In the genomic region with DNA sequence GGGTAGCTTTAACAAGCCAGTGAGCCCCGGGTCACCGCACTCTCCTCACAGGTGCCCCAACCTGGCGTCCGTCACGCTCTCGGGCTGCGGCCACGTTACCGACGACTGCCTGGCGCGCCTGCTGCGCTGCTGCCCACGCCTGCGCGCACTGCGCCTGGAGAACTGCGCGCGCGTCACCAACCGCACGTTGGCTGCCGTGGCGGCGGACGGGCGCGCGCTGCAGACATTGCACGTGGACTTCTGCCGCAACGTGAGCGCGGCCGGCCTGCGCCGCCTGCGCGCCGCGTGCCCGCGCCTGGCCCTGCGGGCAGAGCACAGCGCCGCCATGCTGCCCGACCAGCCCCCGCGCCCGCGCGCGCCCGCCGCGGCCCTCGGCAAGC, we compare ENCODE assay signal across 1 cellular context.
TF ChIP-seq lines count a peak whose summit lies in the region.

No MANE protein-coding gene starts in this region.

TF ChIP-seq in HepG2, 621 proteins besides CTCF, POLR2A, EP300 and RAD21 (continued from another document and continues in another):
- TF ChIP-seq, protein P1, sequence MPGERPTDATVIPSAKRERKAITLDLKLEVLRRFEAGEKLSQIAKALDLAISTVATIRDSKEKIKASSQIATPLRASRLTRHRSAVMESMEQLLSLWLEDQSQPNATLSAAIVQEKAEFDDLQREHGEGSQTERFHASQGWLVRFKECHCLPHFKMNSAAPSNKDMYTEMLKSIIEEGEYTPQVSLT (CRISPR knock-in tag; IDR thresholded peaks at IDR 0.05; ENCODE audit: borderline replicate concordance, low read depth) = no peak
- TF ChIP-seq SMAD3 (CRISPR knock-in tag; IDR thresholded peaks at IDR 0.05) (no peak), ZNF160 (CRISPR knock-in tag; IDR thresholded peaks at IDR 0.05) (peak; percentile 58; the same call in 1 of the 2 replicates), SIN3A (IDR thresholded peaks at IDR 0.05; ENCODE audit: borderline replicate concordance, low read depth, low read length) (peak; percentile 68; the same call in 1 of the 2 replicates), MZF1 (CRISPR knock-in tag; IDR thresholded peaks at IDR 0.05; ENCODE audit: borderline replicate concordance) (no peak), THYN1 (CRISPR knock-in tag; IDR thresholded peaks at IDR 0.05; ENCODE audit: borderline replicate concordance, low read depth) (no peak), KLF16 (CRISPR knock-in tag; IDR thresholded peaks at IDR 0.05) (no peak), ZNF878 (CRISPR knock-in tag; IDR thresholded peaks at IDR 0.05) (no peak), POLR2AphosphoS5 (IDR thresholded peaks at IDR 0.05; ENCODE audit: low read depth, low read length) (peak; percentile 85), RBM22 (optimal IDR thresholded peaks at IDR 0.05; ENCODE audit: low read length) (no peak), DMAP1 (CRISPR knock-in tag; IDR thresholded peaks at IDR 0.05) (peak; percentile 86), GPN1 (CRISPR knock-in tag; IDR thresholded peaks at IDR 0.05; ENCODE audit: borderline replicate concordance) (peak; percentile 38; the same call in 1 of the 2 replicates), PLRG1 (conservative IDR thresholded peaks at IDR 0.05) (no peak), RNF2 (conservative IDR thresholded peaks at IDR 0.05; ENCODE audit: low read depth) (peak; percentile 56), ZNF431 (CRISPR knock-in tag; IDR thresholded peaks at IDR 0.05; ENCODE audit: borderline replicate concordance, low read depth) (peak; percentile 78; the same call in 1 of the 2 replicates), FOXM1 (CRISPR knock-in tag; IDR thresholded peaks at IDR 0.05) (peak; percentile 71; the same call in 1 of the 2 replicates), ZFP90 (CRISPR knock-in tag; IDR thresholded peaks at IDR 0.05; ENCODE audit: borderline replicate concordance) (peak; percentile 89; the same call in 1 of the 2 replicates), ZFY (CRISPR knock-in tag; IDR thresholded peaks at IDR 0.05) (peak; percentile 82), ZNF782 (CRISPR knock-in tag; IDR thresholded peaks at IDR 0.05; ENCODE audit: borderline replicate concordance) (peak; percentile 70; the same call in 1 of the 2 replicates), GATAD1 (CRISPR knock-in tag; IDR thresholded peaks at IDR 0.05) (peak; percentile 69), TAF1 (CRISPR knock-in tag; IDR thresholded peaks at IDR 0.05) (peak; percentile 85), HNRNPLL (IDR thresholded peaks at IDR 0.05; ENCODE audit: low read depth, low read length, poor library complexity, severe bottlenecking) (peak; percentile 93), ZNF775 (CRISPR knock-in tag; IDR thresholded peaks at IDR 0.05; ENCODE audit: borderline replicate concordance) (no peak), ZNF567 (CRISPR knock-in tag; IDR thresholded peaks at IDR 0.05; ENCODE audit: borderline replicate concordance) (no peak), MXI1 (IDR thresholded peaks at IDR 0.05; ENCODE audit: borderline replicate concordance, low read depth, low read length) (peak; percentile 90; the same call in 2 of the 3 replicates), HIVEP1 (CRISPR knock-in tag; IDR thresholded peaks at IDR 0.05) (no peak), ZNF343 (CRISPR knock-in tag; IDR thresholded peaks at IDR 0.05) (0 out of 2 replicates have a peak, but pooled peaks have one; percentile 80), ERF (CRISPR knock-in tag; IDR thresholded peaks at IDR 0.05) (peak; percentile 29), ZNF724P (CRISPR knock-in tag; IDR thresholded peaks at IDR 0.05; ENCODE audit: borderline replicate concordance) (0 out of 2 replicates have a peak, but pooled peaks have one; percentile 21), IKZF1 (IDR thresholded peaks at IDR 0.05) (no peak), MAFF (IDR thresholded peaks at IDR 0.05; ENCODE audit: low read depth, low read length) (no peak), IRF2 (CRISPR knock-in tag; IDR thresholded peaks at IDR 0.05) (no peak; the same call in 1 of the 2 replicates), STAG1 (CRISPR knock-in tag; IDR thresholded peaks at IDR 0.05) (0 out of 2 replicates have a peak, but pooled peaks have one; percentile 3), ARID2 (CRISPR knock-in tag; IDR thresholded peaks at IDR 0.05; ENCODE audit: borderline replicate concordance) (no peak), ATF7-NPFF (CRISPR knock-in tag; IDR thresholded peaks at IDR 0.05; ENCODE audit: low read depth) (peak; percentile 86; the same call in 1 of the 2 replicates), ZNF331 (CRISPR knock-in tag; IDR thresholded peaks at IDR 0.05) (peak; percentile 76; the same call in 1 of the 2 replicates), MYC (CRISPR knock-in tag; IDR thresholded peaks at IDR 0.05; ENCODE audit: borderline replicate concordance) (peak; percentile 96), PHF21A (CRISPR knock-in tag; IDR thresholded peaks at IDR 0.05) (peak; percentile 54; the same call in 1 of the 2 replicates), CREB1 (IDR thresholded peaks at IDR 0.05) (peak; percentile 78; the same call in 1 of the 2 replicates), CREB1 (CRISPR knock-in tag; IDR thresholded peaks at IDR 0.05) (no peak), SETDB1 (CRISPR knock-in tag; IDR thresholded peaks at IDR 0.05; ENCODE audit: borderline replicate concordance) (no peak), DR1 (CRISPR knock-in tag; IDR thresholded peaks at IDR 0.05) (peak; percentile 35; the same call in 1 of the 2 replicates)
- TF ChIP-seq, protein P2, sequence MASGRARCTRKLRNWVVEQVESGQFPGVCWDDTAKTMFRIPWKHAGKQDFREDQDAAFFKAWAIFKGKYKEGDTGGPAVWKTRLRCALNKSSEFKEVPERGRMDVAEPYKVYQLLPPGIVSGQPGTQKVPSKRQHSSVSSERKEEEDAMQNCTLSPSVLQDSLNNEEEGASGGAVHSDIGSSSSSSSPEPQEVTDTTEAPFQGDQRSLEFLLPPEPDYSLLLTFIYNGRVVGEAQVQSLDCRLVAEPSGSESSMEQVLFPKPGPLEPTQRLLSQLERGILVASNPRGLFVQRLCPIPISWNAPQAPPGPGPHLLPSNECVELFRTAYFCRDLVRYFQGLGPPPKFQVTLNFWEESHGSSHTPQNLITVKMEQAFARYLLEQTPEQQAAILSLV (CRISPR knock-in tag; IDR thresholded peaks at IDR 0.05; ENCODE audit: borderline replicate concordance) = peak; percentile 88; the same call in 1 of the 2 replicates
- TF ChIP-seq, protein P3, sequence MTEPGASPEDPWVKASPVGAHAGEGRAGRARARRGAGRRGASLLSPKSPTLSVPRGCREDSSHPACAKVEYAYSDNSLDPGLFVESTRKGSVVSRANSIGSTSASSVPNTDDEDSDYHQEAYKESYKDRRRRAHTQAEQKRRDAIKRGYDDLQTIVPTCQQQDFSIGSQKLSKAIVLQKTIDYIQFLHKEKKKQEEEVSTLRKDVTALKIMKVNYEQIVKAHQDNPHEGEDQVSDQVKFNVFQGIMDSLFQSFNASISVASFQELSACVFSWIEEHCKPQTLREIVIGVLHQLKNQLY (CRISPR knock-in tag; IDR thresholded peaks at IDR 0.05) = peak; percentile 76; the same call in 1 of the 2 replicates
- TF ChIP-seq, protein P4, sequence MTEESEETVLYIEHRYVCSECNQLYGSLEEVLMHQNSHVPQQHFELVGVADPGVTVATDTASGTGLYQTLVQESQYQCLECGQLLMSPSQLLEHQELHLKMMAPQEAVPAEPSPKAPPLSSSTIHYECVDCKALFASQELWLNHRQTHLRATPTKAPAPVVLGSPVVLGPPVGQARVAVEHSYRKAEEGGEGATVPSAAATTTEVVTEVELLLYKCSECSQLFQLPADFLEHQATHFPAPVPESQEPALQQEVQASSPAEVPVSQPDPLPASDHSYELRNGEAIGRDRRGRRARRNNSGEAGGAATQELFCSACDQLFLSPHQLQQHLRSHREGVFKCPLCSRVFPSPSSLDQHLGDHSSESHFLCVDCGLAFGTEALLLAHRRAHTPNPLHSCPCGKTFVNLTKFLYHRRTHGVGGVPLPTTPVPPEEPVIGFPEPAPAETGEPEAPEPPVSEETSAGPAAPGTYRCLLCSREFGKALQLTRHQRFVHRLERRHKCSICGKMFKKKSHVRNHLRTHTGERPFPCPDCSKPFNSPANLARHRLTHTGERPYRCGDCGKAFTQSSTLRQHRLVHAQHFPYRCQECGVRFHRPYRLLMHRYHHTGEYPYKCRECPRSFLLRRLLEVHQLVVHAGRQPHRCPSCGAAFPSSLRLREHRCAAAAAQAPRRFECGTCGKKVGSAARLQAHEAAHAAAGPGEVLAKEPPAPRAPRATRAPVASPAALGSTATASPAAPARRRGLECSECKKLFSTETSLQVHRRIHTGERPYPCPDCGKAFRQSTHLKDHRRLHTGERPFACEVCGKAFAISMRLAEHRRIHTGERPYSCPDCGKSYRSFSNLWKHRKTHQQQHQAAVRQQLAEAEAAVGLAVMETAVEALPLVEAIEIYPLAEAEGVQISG (CRISPR knock-in tag; IDR thresholded peaks at IDR 0.05) = peak; percentile 84
- TF ChIP-seq, protein P5, sequence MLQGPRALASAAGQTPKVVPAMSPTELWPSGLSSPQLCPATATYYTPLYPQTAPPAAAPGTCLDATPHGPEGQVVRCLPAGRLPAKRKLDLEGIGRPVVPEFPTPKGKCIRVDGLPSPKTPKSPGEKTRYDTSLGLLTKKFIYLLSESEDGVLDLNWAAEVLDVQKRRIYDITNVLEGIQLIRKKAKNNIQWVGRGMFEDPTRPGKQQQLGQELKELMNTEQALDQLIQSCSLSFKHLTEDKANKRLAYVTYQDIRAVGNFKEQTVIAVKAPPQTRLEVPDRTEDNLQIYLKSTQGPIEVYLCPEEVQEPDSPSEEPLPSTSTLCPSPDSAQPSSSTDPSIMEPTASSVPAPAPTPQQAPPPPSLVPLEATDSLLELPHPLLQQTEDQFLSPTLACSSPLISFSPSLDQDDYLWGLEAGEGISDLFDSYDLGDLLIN (CRISPR knock-in tag; IDR thresholded peaks at IDR 0.05; ENCODE audit: borderline replicate concordance) = peak; percentile 82; the same call in 1 of the 2 replicates
- TF ChIP-seq, protein P6, sequence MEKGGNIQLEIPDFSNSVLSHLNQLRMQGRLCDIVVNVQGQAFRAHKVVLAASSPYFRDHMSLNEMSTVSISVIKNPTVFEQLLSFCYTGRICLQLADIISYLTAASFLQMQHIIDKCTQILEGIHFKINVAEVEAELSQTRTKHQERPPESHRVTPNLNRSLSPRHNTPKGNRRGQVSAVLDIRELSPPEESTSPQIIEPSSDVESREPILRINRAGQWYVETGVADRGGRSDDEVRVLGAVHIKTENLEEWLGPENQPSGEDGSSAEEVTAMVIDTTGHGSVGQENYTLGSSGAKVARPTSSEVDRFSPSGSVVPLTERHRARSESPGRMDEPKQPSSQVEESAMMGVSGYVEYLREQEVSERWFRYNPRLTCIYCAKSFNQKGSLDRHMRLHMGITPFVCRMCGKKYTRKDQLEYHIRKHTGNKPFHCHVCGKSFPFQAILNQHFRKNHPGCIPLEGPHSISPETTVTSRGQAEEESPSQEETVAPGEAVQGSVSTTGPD (CRISPR knock-in tag; IDR thresholded peaks at IDR 0.05) = no peak
- TF ChIP-seq, protein P7, sequence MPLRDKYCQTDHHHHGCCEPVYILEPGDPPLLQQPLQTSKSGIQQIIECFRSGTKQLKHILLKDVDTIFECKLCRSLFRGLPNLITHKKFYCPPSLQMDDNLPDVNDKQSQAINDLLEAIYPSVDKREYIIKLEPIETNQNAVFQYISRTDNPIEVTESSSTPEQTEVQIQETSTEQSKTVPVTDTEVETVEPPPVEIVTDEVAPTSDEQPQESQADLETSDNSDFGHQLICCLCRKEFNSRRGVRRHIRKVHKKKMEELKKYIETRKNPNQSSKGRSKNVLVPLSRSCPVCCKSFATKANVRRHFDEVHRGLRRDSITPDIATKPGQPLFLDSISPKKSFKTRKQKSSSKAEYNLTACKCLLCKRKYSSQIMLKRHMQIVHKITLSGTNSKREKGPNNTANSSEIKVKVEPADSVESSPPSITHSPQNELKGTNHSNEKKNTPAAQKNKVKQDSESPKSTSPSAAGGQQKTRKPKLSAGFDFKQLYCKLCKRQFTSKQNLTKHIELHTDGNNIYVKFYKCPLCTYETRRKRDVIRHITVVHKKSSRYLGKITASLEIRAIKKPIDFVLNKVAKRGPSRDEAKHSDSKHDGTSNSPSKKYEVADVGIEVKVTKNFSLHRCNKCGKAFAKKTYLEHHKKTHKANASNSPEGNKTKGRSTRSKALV (CRISPR knock-in tag; IDR thresholded peaks at IDR 0.05) = peak; percentile 97
- TF ChIP-seq, protein P8, sequence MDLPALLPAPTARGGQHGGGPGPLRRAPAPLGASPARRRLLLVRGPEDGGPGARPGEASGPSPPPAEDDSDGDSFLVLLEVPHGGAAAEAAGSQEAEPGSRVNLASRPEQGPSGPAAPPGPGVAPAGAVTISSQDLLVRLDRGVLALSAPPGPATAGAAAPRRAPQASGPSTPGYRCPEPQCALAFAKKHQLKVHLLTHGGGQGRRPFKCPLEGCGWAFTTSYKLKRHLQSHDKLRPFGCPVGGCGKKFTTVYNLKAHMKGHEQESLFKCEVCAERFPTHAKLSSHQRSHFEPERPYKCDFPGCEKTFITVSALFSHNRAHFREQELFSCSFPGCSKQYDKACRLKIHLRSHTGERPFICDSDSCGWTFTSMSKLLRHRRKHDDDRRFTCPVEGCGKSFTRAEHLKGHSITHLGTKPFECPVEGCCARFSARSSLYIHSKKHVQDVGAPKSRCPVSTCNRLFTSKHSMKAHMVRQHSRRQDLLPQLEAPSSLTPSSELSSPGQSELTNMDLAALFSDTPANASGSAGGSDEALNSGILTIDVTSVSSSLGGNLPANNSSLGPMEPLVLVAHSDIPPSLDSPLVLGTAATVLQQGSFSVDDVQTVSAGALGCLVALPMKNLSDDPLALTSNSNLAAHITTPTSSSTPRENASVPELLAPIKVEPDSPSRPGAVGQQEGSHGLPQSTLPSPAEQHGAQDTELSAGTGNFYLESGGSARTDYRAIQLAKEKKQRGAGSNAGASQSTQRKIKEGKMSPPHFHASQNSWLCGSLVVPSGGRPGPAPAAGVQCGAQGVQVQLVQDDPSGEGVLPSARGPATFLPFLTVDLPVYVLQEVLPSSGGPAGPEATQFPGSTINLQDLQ (CRISPR knock-in tag; IDR thresholded peaks at IDR 0.05) = peak; percentile 72; the same call in 1 of the 2 replicates
- TF ChIP-seq, protein P9, sequence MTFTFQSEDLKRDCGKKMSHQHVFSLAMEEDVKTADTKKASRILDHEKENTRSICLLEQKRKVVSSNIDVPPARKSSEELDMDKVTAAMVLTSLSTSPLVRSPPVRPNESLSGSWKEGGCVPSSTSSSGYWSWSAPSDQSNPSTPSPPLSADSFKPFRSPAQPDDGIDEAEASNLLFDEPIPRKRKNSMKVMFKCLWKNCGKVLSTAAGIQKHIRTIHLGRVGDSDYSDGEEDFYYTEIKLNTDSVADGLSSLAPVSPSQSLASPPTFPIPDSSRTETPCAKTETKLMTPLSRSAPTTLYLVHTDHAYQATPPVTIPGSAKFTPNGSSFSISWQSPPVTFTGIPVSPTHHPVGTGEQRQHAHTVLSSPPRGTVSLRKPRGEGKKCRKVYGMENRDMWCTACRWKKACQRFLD (CRISPR knock-in tag; IDR thresholded peaks at IDR 0.05; ENCODE audit: borderline replicate concordance) = no peak
- TF ChIP-seq, protein P10, sequence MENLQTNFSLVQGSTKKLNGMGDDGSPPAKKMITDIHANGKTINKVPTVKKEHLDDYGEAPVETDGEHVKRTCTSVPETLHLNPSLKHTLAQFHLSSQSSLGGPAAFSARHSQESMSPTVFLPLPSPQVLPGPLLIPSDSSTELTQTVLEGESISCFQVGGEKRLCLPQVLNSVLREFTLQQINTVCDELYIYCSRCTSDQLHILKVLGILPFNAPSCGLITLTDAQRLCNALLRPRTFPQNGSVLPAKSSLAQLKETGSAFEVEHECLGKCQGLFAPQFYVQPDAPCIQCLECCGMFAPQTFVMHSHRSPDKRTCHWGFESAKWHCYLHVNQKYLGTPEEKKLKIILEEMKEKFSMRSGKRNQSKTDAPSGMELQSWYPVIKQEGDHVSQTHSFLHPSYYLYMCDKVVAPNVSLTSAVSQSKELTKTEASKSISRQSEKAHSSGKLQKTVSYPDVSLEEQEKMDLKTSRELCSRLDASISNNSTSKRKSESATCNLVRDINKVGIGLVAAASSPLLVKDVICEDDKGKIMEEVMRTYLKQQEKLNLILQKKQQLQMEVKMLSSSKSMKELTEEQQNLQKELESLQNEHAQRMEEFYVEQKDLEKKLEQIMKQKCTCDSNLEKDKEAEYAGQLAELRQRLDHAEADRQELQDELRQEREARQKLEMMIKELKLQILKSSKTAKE (CRISPR knock-in tag; IDR thresholded peaks at IDR 0.05; ENCODE audit: borderline replicate concordance) = no peak
